Comparison of ENCODE assay signal across 12 cellular contexts in the genomic region with DNA sequence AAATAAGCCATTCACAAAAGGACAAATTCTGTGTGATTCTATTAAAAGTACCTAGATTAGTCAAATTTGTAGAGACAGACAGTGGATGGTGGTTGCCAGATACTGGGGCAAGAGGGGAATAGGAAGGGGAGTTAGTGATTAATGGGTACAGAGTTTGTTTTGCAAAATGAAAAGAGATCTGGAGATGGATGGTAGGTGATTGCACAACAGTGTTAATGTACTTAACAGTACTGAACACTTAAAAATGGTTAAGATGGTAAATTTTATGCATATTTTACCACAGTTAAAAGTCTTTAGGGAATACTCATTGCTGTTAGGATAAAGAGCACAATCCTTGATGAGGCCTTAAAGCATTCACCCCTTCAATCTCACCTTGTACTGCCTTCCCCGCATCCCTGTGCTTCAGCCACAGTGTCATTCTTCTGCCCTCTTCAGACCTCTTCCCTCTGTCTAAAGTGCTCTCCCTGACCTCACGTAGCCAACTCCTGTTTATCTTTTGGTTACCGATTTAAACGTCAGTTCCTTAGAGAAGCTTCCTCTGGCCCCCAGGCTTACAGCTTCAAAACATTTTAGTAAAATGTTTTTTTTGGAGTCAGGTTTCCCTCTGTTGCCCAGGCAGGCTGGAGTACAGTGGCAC. TPM values are rescaled to one million over a fixed set of nuclear protein-coding genes. Genes with fewer than 3 reads are reported as not detected.
"Had no signal": no experiment of that assay in that cellular context is flagged by ENCODE, and none has a peak within 500 bp of the region (broad histone marks: within the 10 kb centered on the region; RNA-seq: fewer than 3 reads in every experiment).

No MANE protein-coding gene starts in this region.

- H3K4me3 ChIP-seq: dorsolateral prefrontal cortex, right atrium auricular region, smooth muscle cell, tibial nerve had no signal

- DNase-seq: activated CD4-positive, alpha-beta memory T cell treated with anti-CD3 and anti-CD28 coated beads, Interleukin-2, amount 10 ng/mL, durations not matched to agents 7 days and 5 days; activated CD4-positive, alpha-beta T cell treated with anti-CD3 and anti-CD28 coated beads for 1 hour; activated CD8-positive, alpha-beta memory T cell treated with anti-CD3 and anti-CD28 coated beads, Interleukin-2, amount 50 U/mL, for 48 hours; activated naive CD4-positive, alpha-beta T cell treated with anti-CD3 and anti-CD28 coated beads, Interleukin-2, amount 50 U/mL, for 16 hours; dorsolateral prefrontal cortex; kidney glomerular epithelial cell; T-helper 2 cell had no signal

- H3K27me3 ChIP-seq: dorsolateral prefrontal cortex, right atrium auricular region, tibial nerve had no signal

- FAIRE-seq: endometrium had no signal

- H3K9me3 ChIP-seq: right atrium auricular region, tibial nerve had no signal

- ATAC-seq: esophagus mucosa had no signal

- H3K27ac ChIP-seq: right atrium auricular region, tibial nerve had no signal

- H3K4me2 ChIP-seq: smooth muscle cell had no signal

RNA-seq across cellular contexts. Expression of gene TMEM74B, which starts 54.6 kb away (rescaled TPM):
- polyA plus RNA-seq: smooth muscle cell had no signal
